9 cellular contexts compared by ENCODE assay signal in genomic region chr17:31067699-31068184, GRCh38. TPM values are rescaled to one million over a fixed set of nuclear protein-coding genes. Genes with fewer than 3 reads are reported as not detected.
DNase-seq lines count a peak whose midpoint lies in the region; ATAC-seq and TF ChIP-seq lines count a peak whose summit lies in the region.
"Had no signal": no experiment of that assay in that cellular context is flagged by ENCODE, and none has a peak within 500 bp of the region (broad histone marks: within the 10 kb centered on the region; RNA-seq: fewer than 3 reads in every experiment).

No MANE protein-coding gene starts in this region.

- H3K27ac ChIP-seq in hepatocyte (peak overlapping the region; percentile 83), upper lobe of left lung (peak overlapping the region in 3 of 4 donors; percentile 39 to 73 (median 54))
- H3K27ac ChIP-seq: BLaER1 had no signal

- peaks cover 18% of the 10 kb centered on the region for H3K4me1 ChIP-seq in hepatocyte (ENCODE audit: insufficient read depth)
- peaks cover 12 to 21% (median 17%) of the 10 kb centered on the region in 4 donors for H3K4me1 ChIP-seq in upper lobe of left lung
- H3K4me1 ChIP-seq: BLaER1 had no signal

- no peak for TF ChIP-seq EP300 in upper lobe of left lung (IDR thresholded peaks at IDR 0.05)

- no peaks in the 10 kb centered on the region for H3K4me1 Mint-ChIP-seq in activated T-cell treated with anti-CD3 and anti-CD28 coated beads, Interleukin-2, amount 50 U/mL, for 72 hours (ENCODE audit: low read depth)
- H3K4me1 Mint-ChIP-seq in activated T-helper 17 cell treated with anti-CD3 and anti-CD28 coated beads, Interleukin-2, amount 50 U/mL, for 72 hours, result no peaks in the 10 kb centered on the region

- H3K4me3 ChIP-seq in hepatocyte, result no peak overlapping the region
- no peak overlapping the region for H3K4me3 ChIP-seq in upper lobe of left lung
- H3K4me3 ChIP-seq: BLaER1 had no signal

- H3K27ac Mint-ChIP-seq in activated T-cell treated with anti-CD3 and anti-CD28 coated beads, Interleukin-2, amount 50 U/mL, for 72 hours, result no peak overlapping the region
- no peak overlapping the region for H3K27ac Mint-ChIP-seq in activated T-helper 17 cell treated with anti-CD3 and anti-CD28 coated beads, Interleukin-2, amount 50 U/mL, for 72 hours

- no peaks in the 10 kb centered on the region for H3K9me3 Mint-ChIP-seq in activated T-cell treated with anti-CD3 and anti-CD28 coated beads, Interleukin-2, amount 50 U/mL, for 72 hours
- no peaks in the 10 kb centered on the region for H3K9me3 Mint-ChIP-seq in activated T-helper 17 cell treated with anti-CD3 and anti-CD28 coated beads, Interleukin-2, amount 50 U/mL, for 72 hours

- no peak for DNase-seq in activated T-cell treated with anti-CD3 and anti-CD28 coated beads, Interleukin-2, amount 50 U/mL, for 72 hours
- DNase-seq in activated T-cell treated with anti-CD3 and anti-CD28 coated beads, Interleukin-2, amount 50 U/mL, for 48 hours, result no peak
- DNase-seq in hepatocyte (ENCODE audit: low spot score) (peak; percentile 46), upper lobe of left lung (no peak), D341Med (ENCODE audit: low spot score) (no peak), GM13977 (ENCODE audit: low spot score) (no peak)
- DNase-seq in stimulated activated naive CD4-positive, alpha-beta T cell (lab: John Stamatoyannopoulos, UW), result no peak

- no peaks in the 10 kb centered on the region for H3K36me3 Mint-ChIP-seq in activated T-cell treated with anti-CD3 and anti-CD28 coated beads, Interleukin-2, amount 50 U/mL, for 72 hours (ENCODE audit: insufficient read depth in 2 of 2)
- no peaks in the 10 kb centered on the region for H3K36me3 Mint-ChIP-seq in activated T-helper 17 cell treated with anti-CD3 and anti-CD28 coated beads, Interleukin-2, amount 50 U/mL, for 72 hours (ENCODE audit: low read depth)

- no peak for TF ChIP-seq POLR2A in upper lobe of left lung (IDR thresholded peaks at IDR 0.05)

- TF ChIP-seq CTCF in hepatocyte (IDR thresholded peaks at IDR 0.05; ENCODE audit: poor library complexity), result no peak
- TF ChIP-seq CTCF in upper lobe of left lung (IDR thresholded peaks at IDR 0.05), result no peak
- TF ChIP-seq CTCF in GM13977 (IDR thresholded peaks at IDR 0.05; ENCODE audit: extremely low read depth, insufficient read depth, missing control alignments), result no peak

- peak; percentile 58 to 72 for ATAC-seq in activated T-cell treated with anti-CD3 and anti-CD28 coated beads, Interleukin-2, amount 50 U/mL, for 72 hours (replicated peaks in 1 of 2)
- peak; percentile 49 for ATAC-seq in activated T-helper 17 cell treated with anti-CD3 and anti-CD28 coated beads, Interleukin-2, amount 50 U/mL, for 72 hours (replicated peaks)
- ATAC-seq in upper lobe of left lung (ENCODE audit: low FRiP score in 2 of 2), result peak in 1 of 2 donors; percentile 88

- H3K4me3 Mint-ChIP-seq in activated T-cell treated with anti-CD3 and anti-CD28 coated beads, Interleukin-2, amount 50 U/mL, for 72 hours, result no peak overlapping the region
- no peak overlapping the region for H3K4me3 Mint-ChIP-seq in activated T-helper 17 cell treated with anti-CD3 and anti-CD28 coated beads, Interleukin-2, amount 50 U/mL, for 72 hours

- H3K27me3 ChIP-seq in hepatocyte (no peaks in the 10 kb centered on the region), upper lobe of left lung (no peaks in the 10 kb centered on the region)
- H3K27me3 ChIP-seq: BLaER1 had no signal

- H3K79me2 ChIP-seq in hepatocyte, result no peaks in the 10 kb centered on the region

- H3K9me3 ChIP-seq in hepatocyte (ENCODE audit: low read depth) (no peaks in the 10 kb centered on the region), upper lobe of left lung (no peaks in the 10 kb centered on the region)
- H3K9me3 ChIP-seq: BLaER1 had no signal

- H3K27me3 Mint-ChIP-seq in activated T-cell treated with anti-CD3 and anti-CD28 coated beads, Interleukin-2, amount 50 U/mL, for 72 hours (ENCODE audit: low read depth), result no peaks in the 10 kb centered on the region
- H3K27me3 Mint-ChIP-seq in activated T-helper 17 cell treated with anti-CD3 and anti-CD28 coated beads, Interleukin-2, amount 50 U/mL, for 72 hours, result no peaks in the 10 kb centered on the region

- in situ Hi-C loops in GM13977 (cut with MboI; ENCODE audit: low pct_unique_long_range_greater_than_20kb, low sequenced_read_pairs, unreplicated experiment), result no loop called here

- H3K36me3 ChIP-seq in hepatocyte (replicated peaks; ENCODE audit: insufficient read depth, low read depth) (no peaks in the 10 kb centered on the region), upper lobe of left lung (no peaks in the 10 kb centered on the region)
- H3K36me3 ChIP-seq: BLaER1 had no signal

- WGBS in hepatocyte (ENCODE audit: low lambda C conversion rate, missing lambda C conversion rate), result 53% methylated on average over 2 of the region's 2 CpGs
- WGBS in upper lobe of left lung, 2 donors, result 28 to 32% methylated on average over 2 of the region's 2 CpGs

- H2AFZ ChIP-seq in hepatocyte, result peak overlapping the region; percentile 6

- H3K9me2 ChIP-seq in hepatocyte (replicated peaks; ENCODE audit: insufficient read depth), result no peaks in the 10 kb centered on the region

- H3K4me2 ChIP-seq in hepatocyte, result no peak overlapping the region
- H3K4me2 ChIP-seq: BLaER1 had no signal

- no peaks in the 10 kb centered on the region for H4K20me1 ChIP-seq in hepatocyte (ENCODE audit: insufficient read depth, poor library complexity, severe bottlenecking)
- H4K20me1 ChIP-seq: BLaER1 had no signal

RNA-seq across cellular contexts. Expression of gene NF1, which starts 27.0 kb away (rescaled TPM):
- total RNA-seq in activated T-cell treated with anti-CD3 and anti-CD28 coated beads, Interleukin-2, amount 50 U/mL, for 72 hours, result 10 to 100 TPM; 26.4 to 26.9 TPM
- total RNA-seq in activated T-helper 17 cell treated with anti-CD3 and anti-CD28 coated beads, Interleukin-2, amount 50 U/mL, for 72 hours, result 10 to 100 TPM; 27.6 to 44.4 TPM
- total RNA-seq in hepatocyte (37.4 and 45.9 TPM in 2 replicates), upper lobe of left lung (10 to 100 TPM; 35.5 to 85.1 (median 47.1) TPM)
- polyA plus RNA-seq in hepatocyte, result 8.4 and 11.4 TPM in 2 replicates
